Comparison of ENCODE assay signal across 9 cellular contexts in genomic region chr5:139275536-139276297, GRCh38. TPM values are rescaled to one million over a fixed set of nuclear protein-coding genes. Genes with fewer than 3 reads are reported as not detected.
DNase-seq lines count a peak whose midpoint lies in the region; ATAC-seq and TF ChIP-seq lines count a peak whose summit lies in the region.
"Had no signal": no experiment of that assay in that cellular context is flagged by ENCODE, and none has a peak within 500 bp of the region (broad histone marks: within the 10 kb centered on the region; RNA-seq: fewer than 3 reads in every experiment).

No MANE protein-coding gene starts in this region.

- no peaks in the 10 kb centered on the region for H3K27me3 Mint-ChIP-seq in CD4-positive, alpha-beta memory T cell
- H3K27me3 Mint-ChIP-seq in activated T-helper 17 cell treated with anti-CD3 and anti-CD28 coated beads, Interleukin-2, amount 50 U/mL, for 72 hours, result no peaks in the 10 kb centered on the region

- peak overlapping the region in 6 of 7 donors; percentile 37 to 78 (median 61) for H3K27ac Mint-ChIP-seq in CD4-positive, alpha-beta memory T cell
- H3K27ac Mint-ChIP-seq in activated T-helper 17 cell treated with anti-CD3 and anti-CD28 coated beads, Interleukin-2, amount 50 U/mL, for 72 hours, result peak overlapping the region; percentile 85

- H3K9me3 Mint-ChIP-seq in CD4-positive, alpha-beta memory T cell, result no peaks in the 10 kb centered on the region
- H3K9me3 Mint-ChIP-seq in activated T-helper 17 cell treated with anti-CD3 and anti-CD28 coated beads, Interleukin-2, amount 50 U/mL, for 72 hours, result no peaks in the 10 kb centered on the region

- H3K4me3 ChIP-seq in CD4-positive, alpha-beta memory T cell (ENCODE audit: low read length in 2 of 2), result no peak overlapping the region
- H3K4me3 ChIP-seq in HL-60 (replicated peaks; ENCODE audit: insufficient read depth, low read length) (peak overlapping the region; percentile 60), ascending aorta (no peak overlapping the region)

- no peaks in the 10 kb centered on the region for H3K9me3 ChIP-seq in CD4-positive, alpha-beta memory T cell (ENCODE audit: control insufficient read depth in 1 of 2, low read length in 2 of 2)
- no peaks in the 10 kb centered on the region for H3K9me3 ChIP-seq in ascending aorta
- H3K9me3 ChIP-seq: neutrophil had no signal

- peaks cover 5 to 12% of the 10 kb centered on the region in 2 donors for H3K36me3 Mint-ChIP-seq in CD4-positive, alpha-beta memory T cell
- peaks cover 70% of the 10 kb centered on the region for H3K36me3 Mint-ChIP-seq in activated T-helper 17 cell treated with anti-CD3 and anti-CD28 coated beads, Interleukin-2, amount 50 U/mL, for 72 hours (ENCODE audit: low read depth)

- no peak for TF ChIP-seq CTCF in HL-60 (IDR thresholded peaks at IDR 0.05; ENCODE audit: insufficient read depth, low read length)
- TF ChIP-seq CTCF in ascending aorta (IDR thresholded peaks at IDR 0.05), result no peak

- POLR2A ChIA-PET in CD4-positive, alpha-beta memory T cell (lab: Charles Lee; ENCODE audit: partially characterized antibody), result interaction anchor here (0.9 to 6.9 kb wide), 5 partner anchors 17 to 183 kb away, joined by 3 to 90 read pairs (median 10); partner anchors contain the start of genes MATR3 and PAIP2

- H3K4me3 Mint-ChIP-seq in CD4-positive, alpha-beta memory T cell, result peak overlapping the region; percentile 3 to 85 (median 74)
- peak overlapping the region; percentile 97 for H3K4me3 Mint-ChIP-seq in activated T-helper 17 cell treated with anti-CD3 and anti-CD28 coated beads, Interleukin-2, amount 50 U/mL, for 72 hours

- H3K36me3 ChIP-seq in CD4-positive, alpha-beta memory T cell (ENCODE audit: insufficient read depth, low read length), result no peaks in the 10 kb centered on the region
- no peaks in the 10 kb centered on the region for H3K36me3 ChIP-seq in ascending aorta
- H3K36me3 ChIP-seq: neutrophil had no signal

- H3K4me1 Mint-ChIP-seq in CD4-positive, alpha-beta memory T cell, result peaks cover 29 to 55% (median 38%) of the 10 kb centered on the region in 4 donors
- peaks cover 44% of the 10 kb centered on the region for H3K4me1 Mint-ChIP-seq in activated T-helper 17 cell treated with anti-CD3 and anti-CD28 coated beads, Interleukin-2, amount 50 U/mL, for 72 hours

- no peaks in the 10 kb centered on the region for H3K27me3 ChIP-seq in CD4-positive, alpha-beta memory T cell (ENCODE audit: insufficient read depth, low read length)
- no peaks in the 10 kb centered on the region for H3K27me3 ChIP-seq in HL-60 (ENCODE audit: insufficient read depth, poor library complexity, severe bottlenecking)
- H3K27me3 ChIP-seq in ascending aorta, result no peaks in the 10 kb centered on the region

- CTCF ChIA-PET in CD4-positive, alpha-beta memory T cell (lab: Charles Lee; ENCODE audit: partially characterized antibody), result interaction anchor here (0.8 to 2.2 kb wide), 8 partner anchors 10 to 70 kb away, joined by 3 to 15 read pairs (median 4); partner anchors contain the start of genes MATR3 and PAIP2

- ATAC-seq in activated T-helper 17 cell treated with anti-CD3 and anti-CD28 coated beads, Interleukin-2, amount 50 U/mL, for 72 hours (replicated peaks), result peak; percentile 23
- peak; percentile 14 for ATAC-seq in left colon
- no peak for ATAC-seq in HG02885 (IDR thresholded peaks at IDR 0.05; ENCODE audit: poor library complexity, unreplicated experiment)
- no peak for ATAC-seq in GM21515 (IDR thresholded peaks at IDR 0.05; ENCODE audit: unreplicated experiment)

- no peak overlapping the region for H3K27ac ChIP-seq in CD4-positive, alpha-beta memory T cell (ENCODE audit: low read depth, low read length)
- H3K27ac ChIP-seq in HL-60 (replicated peaks) (peak overlapping the region; percentile 43), ascending aorta (no peak overlapping the region)
- H3K27ac ChIP-seq: neutrophil had no signal

- peaks cover 55% of the 10 kb centered on the region for H3K4me1 ChIP-seq in CD4-positive, alpha-beta memory T cell (ENCODE audit: insufficient read depth, low read length)
- H3K4me1 ChIP-seq in ascending aorta, result peaks cover 0 to 21% of the 10 kb centered on the region in 2 donors

- DNase-seq in CD4-positive, alpha-beta memory T cell, result no peak
- no peak for DNase-seq in HL-60 (ENCODE audit: low read depth in 1 of 2, low spot score in 1 of 2)
- no peak for DNase-seq in left colon
- no peak for DNase-seq in ascending aorta (ENCODE audit: low spot score in 2 of 2)
- no peak for DNase-seq in posterior vena cava (ENCODE audit: low spot score)

- intact Hi-C loops in CD4-positive, alpha-beta memory T cell (cut with micrococcal nuclease), result no loop called here
- intact Hi-C loops in left colon (cut with DNase I, micrococcal nuclease), result no loop called here
- intact Hi-C loops in ascending aorta (cut with DNase I), result no loop called here
- intact Hi-C loops in posterior vena cava (cut with DNase I), result no loop called here

RNA-seq across cellular contexts. Expression of gene MATR3, which starts 17.8 kb away (rescaled TPM):
- total RNA-seq in CD4-positive, alpha-beta memory T cell, result 100 to 1,000 TPM; 228 to 255 TPM
- 100 to 1,000 TPM; 377 to 419 TPM for polyA plus RNA-seq in CD4-positive, alpha-beta memory T cell
- total RNA-seq in activated T-helper 17 cell treated with anti-CD3 and anti-CD28 coated beads, Interleukin-2, amount 50 U/mL, for 72 hours, result 100 to 1,000 TPM; 184 to 204 TPM
- total RNA-seq in left colon (100 to 1,000 TPM in 1 of 2 donors, 10 to 100 TPM in 1; 98.4 to 106 TPM), ascending aorta (58.8 TPM), posterior vena cava (100 to 1,000 TPM; 139 to 148 TPM)

Comparison
In these comparisons a context has a peak if more than half of its experiments do, and no peak if none do; other contexts are left out.
1. ATAC-seq: peak in activated T-helper 17 cell treated with anti-CD3 and anti-CD28 coated beads, Interleukin-2, amount 50 U/mL, for 72 hours (single experiment) and left colon (single experiment); none in HG02885 (single experiment) and GM21515 (single experiment).